Comparison of ENCODE assay signal across 9 cellular contexts in the genomic region with DNA sequence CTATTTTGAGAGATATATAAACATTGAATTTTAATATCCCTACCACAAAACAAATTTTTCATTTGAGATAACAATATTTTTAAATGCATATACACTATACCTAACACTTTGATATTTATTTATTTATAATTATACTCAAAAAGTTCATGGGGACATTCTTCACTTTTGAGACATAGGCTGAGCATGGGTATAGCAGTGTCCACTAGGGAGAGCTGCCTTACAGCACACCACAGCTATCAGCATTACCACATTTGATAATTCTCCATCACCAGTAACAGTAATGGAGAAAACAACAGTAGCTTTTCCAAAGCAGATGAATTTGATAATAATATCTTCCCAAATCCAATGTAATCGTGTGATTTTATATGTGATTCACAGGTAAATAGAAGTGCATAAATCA.
DNase-seq lines count a peak whose midpoint lies in the region; ATAC-seq and TF ChIP-seq lines count a peak whose summit lies in the region.
"Had no signal": no experiment of that assay in that cellular context is flagged by ENCODE, and none has a peak within 500 bp of the region (broad histone marks: within the 10 kb centered on the region; RNA-seq: fewer than 3 reads in every experiment).

No MANE protein-coding gene starts in this region.

- no peak for ATAC-seq in body of pancreas
- peak; percentile 40 for ATAC-seq in naive thymus-derived CD4-positive, alpha-beta T cell
- ATAC-seq in GM18861 (IDR thresholded peaks at IDR 0.05; ENCODE audit: unreplicated experiment), result no peak

- no peak overlapping the region for H3K4me3 Mint-ChIP-seq in naive thymus-derived CD4-positive, alpha-beta T cell
- H3K4me3 Mint-ChIP-seq: activated T-cell treated with anti-CD3 and anti-CD28 coated beads, Interleukin-2, amount 50 U/mL, for 24 hours had no signal

- no peaks in the 10 kb centered on the region for H3K9me3 Mint-ChIP-seq in naive thymus-derived CD4-positive, alpha-beta T cell
- H3K9me3 Mint-ChIP-seq: activated T-cell treated with anti-CD3 and anti-CD28 coated beads, Interleukin-2, amount 50 U/mL, for 24 hours had no signal

- H3K4me1 ChIP-seq in body of pancreas, result no peaks in the 10 kb centered on the region
- no peaks in the 10 kb centered on the region for H3K4me1 ChIP-seq in naive thymus-derived CD4-positive, alpha-beta T cell (ENCODE audit: control insufficient read depth in 2 of 2, insufficient read depth in 2 of 2, low read length in 2 of 2)
- no peaks in the 10 kb centered on the region for H3K4me1 ChIP-seq in MM.1S (ENCODE audit: low read length)
- H3K4me1 ChIP-seq in sigmoid colon, result no peaks in the 10 kb centered on the region

- 38 to 42% methylated on average over 1 of the region's 1 CpG for WGBS in body of pancreas, 2 donors
- 72 to 83% methylated on average over 1 of the region's 1 CpG for WGBS in sigmoid colon, 2 donors

- H3K36me3 Mint-ChIP-seq in naive thymus-derived CD4-positive, alpha-beta T cell, result no peaks in the 10 kb centered on the region

- no peak overlapping the region for H3K4me2 ChIP-seq in MM.1S (ENCODE audit: low read depth, low read length)

- DNase-seq in HPDE6-E6E7 (ENCODE audit: extremely low spot score) (peak; percentile 17), body of pancreas (no peak), NCI-H510A treated with DMSO at 0.1 percent for 48 hours (lab: John Stamatoyannopoulos, UW) (no peak), MM.1S (no peak), sigmoid colon (no peak)
- no peak for DNase-seq in naive thymus-derived CD4-positive, alpha-beta T cell
- DNase-seq: activated T-cell treated with anti-CD3 and anti-CD28 coated beads, Interleukin-2, amount 50 U/mL, for 24 hours had no signal

- POLR2A ChIA-PET in naive thymus-derived CD4-positive, alpha-beta T cell (lab: Charles Lee), result no interaction called here

- H2AFZ ChIP-seq in MM.1S (ENCODE audit: low read length), result no peak overlapping the region

- intact Hi-C loops in body of pancreas (cut with DNase I) (no loop called here), sigmoid colon (cut with DNase I) (no loop called here)
- intact Hi-C loops in naive thymus-derived CD4-positive, alpha-beta T cell (cut with micrococcal nuclease), result loop anchor here (2.0 to 5.0 kb wide), 2 partner anchors 636 to 638 kb away; no protein-coding TSS in a partner anchor

- TF ChIP-seq POLR2A in body of pancreas (IDR thresholded peaks at IDR 0.05) (no peak), sigmoid colon (IDR thresholded peaks at IDR 0.05) (no peak)

- CTCF ChIA-PET in naive thymus-derived CD4-positive, alpha-beta T cell (lab: Charles Lee), result no interaction called here

- H4K20me1 ChIP-seq in MM.1S (ENCODE audit: insufficient read depth, low read length), result no peaks in the 10 kb centered on the region

- no peaks in the 10 kb centered on the region for H3K79me2 ChIP-seq in MM.1S (ENCODE audit: low read length)

- no peaks in the 10 kb centered on the region for H3K36me3 ChIP-seq in body of pancreas (replicated peaks in 1 of 2; ENCODE audit: insufficient read depth in 1 of 2, low read depth in 2 of 2)
- no peaks in the 10 kb centered on the region for H3K36me3 ChIP-seq in naive thymus-derived CD4-positive, alpha-beta T cell (ENCODE audit: control insufficient read depth in 2 of 3, insufficient read depth in 3 of 3, low read length in 3 of 3)
- H3K36me3 ChIP-seq in MM.1S (replicated peaks; ENCODE audit: insufficient read depth, low read length), result no peaks in the 10 kb centered on the region
- H3K36me3 ChIP-seq in sigmoid colon, result no peaks in the 10 kb centered on the region

- H3F3A ChIP-seq in MM.1S (ENCODE audit: insufficient read depth, low read length), result no peaks in the 10 kb centered on the region

- no peak overlapping the region for H3K4me3 ChIP-seq in body of pancreas
- H3K4me3 ChIP-seq in naive thymus-derived CD4-positive, alpha-beta T cell (ENCODE audit: low read length), result no peak overlapping the region
- no peak overlapping the region for H3K4me3 ChIP-seq in MM.1S (ENCODE audit: low read length)
- no peak overlapping the region for H3K4me3 ChIP-seq in sigmoid colon

- no peak overlapping the region for H3K9ac ChIP-seq in MM.1S (ENCODE audit: low read length)

- H3K4me1 Mint-ChIP-seq in naive thymus-derived CD4-positive, alpha-beta T cell, result no peaks in the 10 kb centered on the region

- H3K9me3 ChIP-seq in body of pancreas (no peaks in the 10 kb centered on the region), MM.1S (replicated peaks; ENCODE audit: insufficient read depth, low read length) (no peaks in the 10 kb centered on the region), sigmoid colon (no peaks in the 10 kb centered on the region)
- no peaks in the 10 kb centered on the region for H3K9me3 ChIP-seq in naive thymus-derived CD4-positive, alpha-beta T cell (ENCODE audit: control insufficient read depth in 2 of 3, low read length in 3 of 3)

- H3K9me2 ChIP-seq in MM.1S (replicated peaks; ENCODE audit: insufficient read depth, low read length), result no peaks in the 10 kb centered on the region

- no peak overlapping the region for H3K27ac Mint-ChIP-seq in naive thymus-derived CD4-positive, alpha-beta T cell
- H3K27ac Mint-ChIP-seq: activated T-cell treated with anti-CD3 and anti-CD28 coated beads, Interleukin-2, amount 50 U/mL, for 24 hours had no signal

- peak; percentile 36; the same call in 1 of the 2 replicates for TF ChIP-seq CTCF in GM12874 (IDR thresholded peaks at IDR 0.05; ENCODE audit: insufficient read depth, low read depth, low read length)
- TF ChIP-seq CTCF in body of pancreas (IDR thresholded peaks at IDR 0.05), result peak in 6 of 7 experiments; percentile 22 to 37 (median 26)
- TF ChIP-seq CTCF in MM.1S (IDR thresholded peaks at IDR 0.05; ENCODE audit: low read length), result no peak; the same call in 1 of the 2 replicates
- no peak for TF ChIP-seq CTCF in sigmoid colon (IDR thresholded peaks at IDR 0.05)

- H3K27ac ChIP-seq in body of pancreas (no peak overlapping the region), MM.1S (ENCODE audit: low read length) (no peak overlapping the region), sigmoid colon (no peak overlapping the region)
- H3K27ac ChIP-seq in naive thymus-derived CD4-positive, alpha-beta T cell (ENCODE audit: low read depth, low read length), result no peak overlapping the region

- no peak for TF ChIP-seq EP300 in sigmoid colon (IDR thresholded peaks at IDR 0.05)

- H3K27me3 ChIP-seq in body of pancreas (no peaks in the 10 kb centered on the region), MM.1S (replicated peaks; ENCODE audit: insufficient read depth, low read length) (no peaks in the 10 kb centered on the region), sigmoid colon (no peaks in the 10 kb centered on the region)
- H3K27me3 ChIP-seq in naive thymus-derived CD4-positive, alpha-beta T cell (ENCODE audit: control insufficient read depth in 2 of 2, insufficient read depth in 2 of 2, low read length in 2 of 2), result no peaks in the 10 kb centered on the region

- H3K27me3 Mint-ChIP-seq in naive thymus-derived CD4-positive, alpha-beta T cell, result peaks cover 0 to 7% (median 0%) of the 10 kb centered on the region in 5 donors
- H3K27me3 Mint-ChIP-seq: activated T-cell treated with anti-CD3 and anti-CD28 coated beads, Interleukin-2, amount 50 U/mL, for 24 hours had no signal

Comparison
In these comparisons a context has a peak if more than half of its experiments do, and no peak if none do; other contexts are left out.
1. CTCF ChIP-seq: peak in GM12874 (single experiment) and body of pancreas (6 of 7); none in MM.1S (single experiment) and sigmoid colon (0 of 4).
2. intact Hi-C loops: an anchor here in naive thymus-derived CD4-positive, alpha-beta T cell (2.0 to 5.0 kb wide); none called in body of pancreas and sigmoid colon.